8 cellular contexts compared by ENCODE assay signal in genomic region chr19:38619361-38620174, GRCh38. TPM values are rescaled to one million over a fixed set of nuclear protein-coding genes. Genes with fewer than 3 reads are reported as not detected.
DNase-seq lines count a peak whose midpoint lies in the region; ATAC-seq and TF ChIP-seq lines count a peak whose summit lies in the region.

No MANE protein-coding gene starts in this region.

- intact Hi-C loops in Calu3 (cut with micrococcal nuclease; ENCODE audit: unreplicated experiment) (no loop called here), PC-3 (cut with micrococcal nuclease) (no loop called here)

- H3K27me3 ChIP-seq in PC-3 (ENCODE audit: low read length) (no peaks in the 10 kb centered on the region), osteoblast (ENCODE audit: insufficient read depth, low read length) (no peaks in the 10 kb centered on the region)

- peak overlapping the region; percentile 98 for H3K9ac ChIP-seq in PC-3 (ENCODE audit: low read length)

- peak overlapping the region; percentile 52 for H2AFZ ChIP-seq in PC-3 (ENCODE audit: low read length)
- peak overlapping the region; percentile 90 for H2AFZ ChIP-seq in osteoblast (ENCODE audit: low read length)

- BruUV-seq in Calu3 (replicated peaks; lab: Mats Ljungman, UMichigan) (TSS peak; percentile 53), PC-3 (replicated peaks; lab: Mats Ljungman, UMichigan) (TSS peak; percentile 80)

- H3K9me3 ChIP-seq in PC-3 (ENCODE audit: low read length) (no peaks in the 10 kb centered on the region), osteoblast (ENCODE audit: low read depth, low read length) (no peaks in the 10 kb centered on the region)

- H3F3A ChIP-seq in PC-3 (ENCODE audit: low read length, unreplicated experiment): no peaks in the 10 kb centered on the region

- peaks cover 10% of the 10 kb centered on the region for H3K27me3 Mint-ChIP-seq in Calu3 (ENCODE audit: unreplicated experiment)

- H3K4me3 Mint-ChIP-seq in Calu3 (ENCODE audit: low read depth, unreplicated experiment): peak overlapping the region; percentile 98

- H3K4me3 ChIP-seq in PC-3 (ENCODE audit: low read length) (peak overlapping the region; percentile 92), epithelial cell of esophagus (ENCODE audit: low read length) (peak overlapping the region; percentile 100), osteoblast (ENCODE audit: insufficient read depth, low read length) (peak overlapping the region; percentile 93)

- H4K20me1 ChIP-seq in PC-3 (ENCODE audit: low read length) (no peaks in the 10 kb centered on the region), osteoblast (ENCODE audit: insufficient read depth, low read length) (peaks cover 10% of the 10 kb centered on the region)

- H3K4me2 ChIP-seq in PC-3 (ENCODE audit: low read length): peak overlapping the region; percentile 99
- H3K4me2 ChIP-seq in osteoblast (ENCODE audit: insufficient read depth, low read length): peak overlapping the region; percentile 99

- TF ChIP-seq CTCF in Calu3 (IDR thresholded peaks at IDR 0.05; ENCODE audit: unreplicated experiment) (no peak), PC-3 (conservative IDR thresholded peaks at IDR 0.05; ENCODE audit: low read depth, low read length) (no peak), epithelial cell of esophagus (IDR thresholded peaks at IDR 0.05; ENCODE audit: insufficient read depth, low read depth, low read length, missing control alignments) (no peak), osteoblast (IDR thresholded peaks at IDR 0.05; ENCODE audit: extremely low read depth, low read depth, low read length) (no peak)

- H3K4me1 Mint-ChIP-seq in Calu3 (ENCODE audit: low read depth, unreplicated experiment): peaks cover 13% of the 10 kb centered on the region

- H3K9me2 ChIP-seq in PC-3 (replicated peaks; ENCODE audit: low read length): no peaks in the 10 kb centered on the region

- CTCF ChIA-PET in Calu3 (lab: Charles Lee) (interaction anchor here (0.6 to 2.4 kb wide), 6 partner anchors 10 to 217 kb away, joined by 3 to 11 read pairs (median 4); partner anchors contain the start of gene FAM98C), PC-3 (lab: Charles Lee) (interaction anchor here (1.2 to 1.9 kb wide), 2 partner anchors 15 to 217 kb away, joined by 7 to 17 read pairs; partner anchors contain the start of gene FAM98C)

- no peak for DNase-seq in Calu3
- no peak for DNase-seq in PC-3
- DNase-seq in epithelial cell of esophagus (ENCODE audit: low read depth): no peak
- peak; percentile 21 for DNase-seq in osteoblast (ENCODE audit: insufficient read length, low spot score, missing footprints)
- DNase-seq in HPDE6-E6E7 (ENCODE audit: extremely low spot score): no peak
- no peak for DNase-seq in stimulated activated CD4-positive, alpha-beta T cell treated with anti-CD3 and anti-CD28 coated beads, Interleukin-2, amount 100 ng/mL, for 48 hours
- no peak for DNase-seq in activated effector memory CD4-positive, alpha-beta T cell treated with Interleukin-2 at 50 U/mL for 16 hours

- H3K27ac Mint-ChIP-seq in Calu3 (ENCODE audit: unreplicated experiment): peak overlapping the region; percentile 98

- H3K79me2 ChIP-seq in PC-3 (ENCODE audit: low read length) (peaks cover 24% of the 10 kb centered on the region), osteoblast (ENCODE audit: insufficient read depth, low read length) (peaks cover 23% of the 10 kb centered on the region)

- H3K36me3 Mint-ChIP-seq in Calu3 (ENCODE audit: insufficient read depth, unreplicated experiment): peaks cover 56% of the 10 kb centered on the region

- ATAC-seq in PC-3: peak; percentile 4; the same call in 1 of the 2 replicates
- ATAC-seq in HG03520 (IDR thresholded peaks at IDR 0.05; ENCODE audit: unreplicated experiment): no peak

- peak overlapping the region; percentile 62 for H3K27ac ChIP-seq in PC-3 (ENCODE audit: low read length)
- H3K27ac ChIP-seq in osteoblast (ENCODE audit: low read depth, low read length): peak overlapping the region; percentile 88

- H3K4me1 ChIP-seq in PC-3 (ENCODE audit: insufficient read depth, low read length): peaks cover 14% of the 10 kb centered on the region
- H3K4me1 ChIP-seq in osteoblast (ENCODE audit: insufficient read depth, low read length): peaks cover 17% of the 10 kb centered on the region

- H3K9me3 Mint-ChIP-seq in Calu3 (ENCODE audit: low read depth, unreplicated experiment): no peaks in the 10 kb centered on the region

- POLR2A ChIA-PET in PC-3 (lab: Charles Lee; ENCODE audit: unreplicated experiment): interaction anchor here (0.6 to 1.0 kb wide), 3 partner anchors 9 to 311 kb away, joined by 3 to 12 read pairs (median 4); partner anchors contain the start of genes MRPS12 and SARS2

- peaks cover 4% of the 10 kb centered on the region for H3K36me3 ChIP-seq in PC-3 (ENCODE audit: low read depth, low read length)
- peaks cover 29% of the 10 kb centered on the region for H3K36me3 ChIP-seq in osteoblast (ENCODE audit: insufficient read depth, low read length)

RNA-seq across cellular contexts. Expression of gene EIF3K, which starts 0.6 kb away (rescaled TPM):
- total RNA-seq in Calu3 (2022) (334 and 338 TPM in 2 replicates), PC-3 (2014; rRNA removed) (310 and 414 TPM in 2 replicates), osteoblast (210 and 317 TPM in 2 replicates)

RNA-seq across cellular contexts. Expression of gene MAP4K1, which starts 1.8 kb away (rescaled TPM):
- total RNA-seq in Calu3 (2022) (1.2 TPM in 1 of 2 replicates, not detected in the other), PC-3 (2014; rRNA removed) (0.63 and 2.3 TPM in 2 replicates), osteoblast (under 0.01 and 0.72 TPM in 2 replicates)

RNA-seq across cellular contexts. Expression of gene ACTN4, which starts 27.9 kb away (rescaled TPM):
- 1,462 and 1,577 TPM in 2 replicates for total RNA-seq in Calu3 (2022)
- 382 and 397 TPM in 2 replicates for total RNA-seq in PC-3 (2014; rRNA removed)
- total RNA-seq in osteoblast: 204 and 229 TPM in 2 replicates
